ENCODE assay signal across 8 cellular contexts in the genomic region with DNA sequence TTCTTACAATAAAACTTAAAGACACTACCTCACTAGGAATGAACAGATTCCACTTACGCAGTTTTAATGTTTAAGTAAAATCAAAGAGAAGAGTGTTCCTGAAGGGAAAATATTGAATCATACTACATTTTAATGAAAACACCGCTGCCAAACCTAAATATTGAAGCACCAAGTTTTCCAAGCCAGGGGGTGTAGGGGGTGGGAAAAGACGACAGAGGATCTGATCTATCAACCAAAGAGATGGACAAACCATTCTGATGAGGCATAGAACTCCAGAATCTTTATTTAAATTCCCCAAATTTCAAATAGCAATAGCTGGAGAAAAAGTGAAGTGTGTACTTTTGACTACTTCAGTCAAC. TPM values are rescaled to one million over a fixed set of nuclear protein-coding genes. Genes with fewer than 3 reads are reported as not detected.
DNase-seq lines count a peak whose midpoint lies in the region; ATAC-seq and TF ChIP-seq lines count a peak whose summit lies in the region.

No MANE protein-coding gene starts in this region.

- peaks cover 52% of the 10 kb centered on the region for H3K79me2 ChIP-seq in GM23338 (replicated peaks; ENCODE audit: insufficient read depth)

- POLR2A ChIA-PET in WTC11 (lab: Charles Lee) = interaction anchor here (1.2 kb wide), 2 partner anchors 39 to 41 kb away, joined by 5 to 6 read pairs; no protein-coding TSS in a partner anchor

- no peaks in the 10 kb centered on the region for H3K9me2 ChIP-seq in GM23338 (ENCODE audit: insufficient read depth)

- peaks cover 10% of the 10 kb centered on the region; the same call in 1 of the 2 replicates for H3F3A ChIP-seq in GM23338 (replicated peaks; ENCODE audit: low read depth)

- no peaks in the 10 kb centered on the region for H3K36me3 ChIP-seq in GM23338 (ENCODE audit: insufficient read depth)

- H3K4me1 Mint-ChIP-seq in GM23338 = peaks cover 21% of the 10 kb centered on the region
- H3K4me1 Mint-ChIP-seq in WTC11 = peaks cover 32% of the 10 kb centered on the region
- H3K4me1 Mint-ChIP-seq in glutamatergic neuron (ENCODE audit: low read depth, unreplicated experiment) = peaks cover 6% of the 10 kb centered on the region

- no peak for TF ChIP-seq CTCF in GM23338 (conservative IDR thresholded peaks at IDR 0.05; ENCODE audit: low read depth in 2 of 2)
- no peak for TF ChIP-seq CTCF in WTC11 (IDR thresholded peaks at IDR 0.05)
- TF ChIP-seq CTCF in glutamatergic neuron (IDR thresholded peaks at IDR 0.05; ENCODE audit: partially characterized antibody, unreplicated experiment) = no peak

- H3K27ac ChIP-seq in GM23338 (ENCODE audit: low read depth) (peak overlapping the region; percentile 93), skin epidermis (peak overlapping the region; percentile 82 to 99 (median 95))

- peaks cover 10% of the 10 kb centered on the region for H3K27me3 Mint-ChIP-seq in GM23338 (ENCODE audit: insufficient read depth, low read depth, poor library complexity)
- H3K27me3 Mint-ChIP-seq in WTC11 (ENCODE audit: low read depth) = no peaks in the 10 kb centered on the region
- peaks cover 8% of the 10 kb centered on the region for H3K27me3 Mint-ChIP-seq in glutamatergic neuron (ENCODE audit: unreplicated experiment)

- no peak for ATAC-seq in GM23338
- ATAC-seq in WTC11 = no peak
- ATAC-seq in GM21723 (IDR thresholded peaks at IDR 0.05; ENCODE audit: unreplicated experiment) = no peak
- no peak for ATAC-seq in GM18909 (IDR thresholded peaks at IDR 0.05; ENCODE audit: poor library complexity, unreplicated experiment)

- no peak overlapping the region for H2AFZ ChIP-seq in GM23338

- CTCF ChIA-PET in WTC11 (lab: Charles Lee) = interaction anchor here (0.8 to 3.1 kb wide), 9 partner anchors 15 to 347 kb away, joined by 3 to 76 read pairs (median 5); no protein-coding TSS in a partner anchor

- H3K36me3 Mint-ChIP-seq in GM23338 (ENCODE audit: low read depth) (peaks cover 3% of the 10 kb centered on the region; the same call in 2 of the 3 replicates), WTC11 (no peaks in the 10 kb centered on the region), glutamatergic neuron (ENCODE audit: unreplicated experiment) (no peaks in the 10 kb centered on the region)

- H3K27ac Mint-ChIP-seq in GM23338 (peak overlapping the region; percentile 99), WTC11 (peak overlapping the region; percentile 100), glutamatergic neuron (ENCODE audit: unreplicated experiment) (peak overlapping the region; percentile 96)

- no peaks in the 10 kb centered on the region for H3K27me3 ChIP-seq in GM23338 (ENCODE audit: insufficient read depth)

- peaks cover 8% of the 10 kb centered on the region for H3K4me1 ChIP-seq in GM23338 (ENCODE audit: insufficient read depth)

- peaks cover 28% of the 10 kb centered on the region for H4K20me1 ChIP-seq in GM23338 (replicated peaks; ENCODE audit: insufficient read depth)

- DNase-seq in GM23338 (ENCODE audit: low spot score) (no peak), WTC11 (ENCODE audit: low spot score) (no peak), glutamatergic neuron (no peak), HPDE6-E6E7 (ENCODE audit: extremely low spot score) (no peak), kidney glomerular epithelial cell (lab: John Stamatoyannopoulos, UW) (no peak)

- H3K4me2 ChIP-seq in GM23338 = peak overlapping the region; percentile 86

- H3K9me3 Mint-ChIP-seq in GM23338 (no peaks in the 10 kb centered on the region), WTC11 (no peaks in the 10 kb centered on the region), glutamatergic neuron (ENCODE audit: unreplicated experiment) (peaks cover 6% of the 10 kb centered on the region)

- H3K4me3 Mint-ChIP-seq in GM23338 = peak overlapping the region; percentile 94
- H3K4me3 Mint-ChIP-seq in WTC11 = peak overlapping the region; percentile 96
- peak overlapping the region; percentile 100 for H3K4me3 Mint-ChIP-seq in glutamatergic neuron (ENCODE audit: unreplicated experiment)

- peak overlapping the region; percentile 64 for H3K4me3 ChIP-seq in GM23338
- peak overlapping the region; percentile 47 to 77 (median 67) for H3K4me3 ChIP-seq in skin epidermis

TF ChIP-seq in GM23338, 12 proteins besides CTCF, POLR2A, EP300 and RAD21:
- TF ChIP-seq ZNF331 (CRISPR knock-in tag; IDR thresholded peaks at IDR 0.05; ENCODE audit: low read depth) = no peak
- TF ChIP-seq EZH2 (IDR thresholded peaks at IDR 0.05; ENCODE audit: low read depth, unreplicated experiment) = no peak
- TF ChIP-seq CREB1 (CRISPR knock-in tag; IDR thresholded peaks at IDR 0.05; ENCODE audit: low read depth) = no peak

TF ChIP-seq in WTC11, 78 proteins besides CTCF, POLR2A, EP300 and RAD21:
- TF ChIP-seq, protein P1, sequence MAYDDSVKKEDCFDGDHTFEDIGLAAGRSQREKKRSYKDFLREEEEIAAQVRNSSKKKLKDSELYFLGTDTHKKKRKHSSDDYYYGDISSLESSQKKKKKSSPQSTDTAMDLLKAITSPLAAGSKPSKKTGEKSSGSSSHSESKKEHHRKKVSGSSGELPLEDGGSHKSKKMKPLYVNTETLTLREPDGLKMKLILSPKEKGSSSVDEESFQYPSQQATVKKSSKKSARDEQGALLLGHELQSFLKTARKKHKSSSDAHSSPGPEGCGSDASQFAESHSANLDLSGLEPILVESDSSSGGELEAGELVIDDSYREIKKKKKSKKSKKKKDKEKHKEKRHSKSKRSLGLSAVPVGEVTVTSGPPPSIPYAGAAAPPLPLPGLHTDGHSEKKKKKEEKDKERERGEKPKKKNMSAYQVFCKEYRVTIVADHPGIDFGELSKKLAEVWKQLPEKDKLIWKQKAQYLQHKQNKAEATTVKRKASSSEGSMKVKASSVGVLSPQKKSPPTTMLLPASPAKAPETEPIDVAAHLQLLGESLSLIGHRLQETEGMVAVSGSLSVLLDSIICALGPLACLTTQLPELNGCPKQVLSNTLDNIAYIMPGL (CRISPR knock-in tag; IDR thresholded peaks at IDR 0.05) = no peak
- TF ChIP-seq, protein P2, sequence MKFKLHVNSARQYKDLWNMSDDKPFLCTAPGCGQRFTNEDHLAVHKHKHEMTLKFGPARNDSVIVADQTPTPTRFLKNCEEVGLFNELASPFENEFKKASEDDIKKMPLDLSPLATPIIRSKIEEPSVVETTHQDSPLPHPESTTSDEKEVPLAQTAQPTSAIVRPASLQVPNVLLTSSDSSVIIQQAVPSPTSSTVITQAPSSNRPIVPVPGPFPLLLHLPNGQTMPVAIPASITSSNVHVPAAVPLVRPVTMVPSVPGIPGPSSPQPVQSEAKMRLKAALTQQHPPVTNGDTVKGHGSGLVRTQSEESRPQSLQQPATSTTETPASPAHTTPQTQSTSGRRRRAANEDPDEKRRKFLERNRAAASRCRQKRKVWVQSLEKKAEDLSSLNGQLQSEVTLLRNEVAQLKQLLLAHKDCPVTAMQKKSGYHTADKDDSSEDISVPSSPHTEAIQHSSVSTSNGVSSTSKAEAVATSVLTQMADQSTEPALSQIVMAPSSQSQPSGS (CRISPR knock-in tag; IDR thresholded peaks at IDR 0.05; ENCODE audit: borderline replicate concordance, low read depth) = no peak
- no peak for TF ChIP-seq JAZF1 (CRISPR knock-in tag; IDR thresholded peaks at IDR 0.05)
- TF ChIP-seq ELF4 (CRISPR knock-in tag; IDR thresholded peaks at IDR 0.05; ENCODE audit: low read depth) = no peak
- TF ChIP-seq TP53 (CRISPR knock-in tag; IDR thresholded peaks at IDR 0.05) = no peak
- TF ChIP-seq TEAD4 (CRISPR knock-in tag; IDR thresholded peaks at IDR 0.05) = no peak
TF ChIP-seq in WTC11: peak in this region for 0.

RNA-seq across cellular contexts. Expression of a gene that starts 1.2 kb away (rescaled TPM):
- 19.1 and 19.7 TPM in 2 replicates for total RNA-seq in GM23338 (2014; rRNA removed; shearing (Covaris generic))
- polyA plus RNA-seq in GM23338 (2016; fragmentation: Nextera tagmentation; extraction: Ambion mirVana) = 5.1 and 5.2 TPM in 2 replicates
- total RNA-seq in WTC11 (2021) (34.4 to 39.0 TPM (median 37.5 TPM) in 3 replicates), glutamatergic neuron (ENCODE audit: unreplicated experiment) (20.0 TPM)

RNA-seq across cellular contexts. Expression of a gene that starts 49.7 kb away (rescaled TPM):
- 14.4 and 16.0 TPM in 2 replicates for total RNA-seq in GM23338 (2014; rRNA removed; shearing (Covaris generic))
- 4.6 and 4.7 TPM in 2 replicates for polyA plus RNA-seq in GM23338 (2016; fragmentation: Nextera tagmentation; extraction: Ambion mirVana)
- 14.8 to 15.2 TPM (median 15.0 TPM) in 3 replicates for total RNA-seq in WTC11 (2021)
- total RNA-seq in glutamatergic neuron (ENCODE audit: unreplicated experiment) = 3.7 TPM
